5 cellular contexts compared by ENCODE assay signal in the genomic region with DNA sequence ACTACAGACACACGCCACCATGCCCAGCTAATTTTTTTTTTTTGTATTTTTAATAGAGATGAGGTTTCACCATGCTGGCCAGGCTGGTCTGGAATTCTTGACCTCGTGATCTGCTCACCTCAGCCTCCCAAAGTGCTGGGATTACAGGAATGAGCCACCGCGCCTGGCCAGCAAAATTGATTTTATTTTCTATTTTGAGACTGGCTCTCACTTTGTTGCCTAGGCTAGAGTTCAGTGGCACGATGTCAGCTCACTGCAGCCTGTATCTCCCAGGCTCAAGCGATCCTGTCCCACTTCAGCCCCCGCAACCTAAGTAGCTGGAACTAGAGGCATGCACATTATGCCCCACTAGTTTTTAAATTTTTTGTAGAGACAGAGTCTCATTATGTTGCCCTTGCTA. TPM values are rescaled to one million over a fixed set of nuclear protein-coding genes. Genes with fewer than 3 reads are reported as not detected.
DNase-seq lines count a peak whose midpoint lies in the region; ATAC-seq and TF ChIP-seq lines count a peak whose summit lies in the region.
"Not testable (repeated sequence)": the region's sequence is repeated elsewhere in the genome, so short reads cannot be mapped to it uniquely, and the experiment has no call there.

No MANE protein-coding gene starts in this region.

- TF ChIP-seq CTCF in gastrocnemius medialis (IDR thresholded peaks at IDR 0.05 in 4 of 5, conservative IDR thresholded peaks at IDR 0.05 in 1 of 5); thoracic aorta (IDR thresholded peaks at IDR 0.05): not testable (repeated sequence)

- intact Hi-C loops in posterior vena cava (cut with DNase I); sciatic nerve (cut with DNase I); gastrocnemius medialis (cut with DNase I; ENCODE audit: low total_unique reads): not testable (repeated sequence)

- H3K4me1 ChIP-seq in gastrocnemius medialis (peaks cover 55 to 57% of the 10 kb centered on the region in 2 donors), thoracic aorta (ENCODE audit: control insufficient read depth in 1 of 2, low read depth in 2 of 2) (peaks cover 41 to 54% of the 10 kb centered on the region in 2 donors)

- not testable (repeated sequence) for H3K4me3 ChIP-seq in gastrocnemius medialis, thoracic aorta

- TF ChIP-seq POLR2A in gastrocnemius medialis (IDR thresholded peaks at IDR 0.05), result not testable (repeated sequence)

- in situ Hi-C loops in gastrocnemius medialis (cut with MboI; ENCODE audit: low sequenced_read_pairs in 4 of 4), result not testable (repeated sequence)

- DNase-seq in left lobe of liver (ENCODE audit: low spot score), result peak; percentile 62
- peak; percentile 31 for DNase-seq in posterior vena cava (ENCODE audit: low spot score)
- DNase-seq in sciatic nerve (ENCODE audit: low spot score), result peak; percentile 15
- DNase-seq in gastrocnemius medialis; thoracic aorta (ENCODE audit: low spot score): not testable (repeated sequence)

- H3K27me3 ChIP-seq in gastrocnemius medialis; thoracic aorta (replicated peaks; ENCODE audit: insufficient read depth): not testable (repeated sequence)

- H3K27ac ChIP-seq in gastrocnemius medialis (peak overlapping the region; percentile 25 to 95 (median 52)), thoracic aorta (peak overlapping the region; percentile 35 to 51)

- H3K36me3 ChIP-seq in gastrocnemius medialis, result peaks cover 0 to 50% of the 10 kb centered on the region in 2 donors
- H3K36me3 ChIP-seq in thoracic aorta, result peaks cover 53% of the 10 kb centered on the region

- ATAC-seq in left lobe of liver, result peak; percentile 79
- ATAC-seq in sciatic nerve; gastrocnemius medialis; thoracic aorta (ENCODE audit: insufficient number of reproducible peaks, low FRiP score, low read depth): not testable (repeated sequence)

- not testable (repeated sequence) for H3K9me3 ChIP-seq in gastrocnemius medialis, thoracic aorta

RNA-seq across cellular contexts. Expression of gene DDX41, which starts 17.7 kb away (rescaled TPM):
- total RNA-seq in left lobe of liver, result 43.2 TPM
- 10 to 100 TPM; 52.1 to 52.6 TPM for total RNA-seq in posterior vena cava
- 68.2 TPM for total RNA-seq in sciatic nerve
- total RNA-seq in gastrocnemius medialis, result 100 to 1,000 TPM in 1 of 4 donors, 10 to 100 TPM in 3; 47.1 to 105 (median 62.3) TPM
- total RNA-seq in thoracic aorta, result 100 to 1,000 TPM in 1 of 2 donors, 10 to 100 TPM in 1; 53.7 to 138 TPM

RNA-seq across cellular contexts. Expression of gene FAM193B, which starts 19.9 kb away (rescaled TPM):
- total RNA-seq in left lobe of liver, result 69.0 TPM
- 10 to 100 TPM; 33.6 to 36.5 TPM for total RNA-seq in posterior vena cava
- total RNA-seq in sciatic nerve, result 113 TPM
- 10 to 100 TPM; 13.2 to 21.3 (median 16.6) TPM for total RNA-seq in gastrocnemius medialis
- total RNA-seq in thoracic aorta, result 100 to 1,000 TPM in 1 of 2 donors, 10 to 100 TPM in 1; 76.6 to 103 TPM

RNA-seq across cellular contexts. Expression of gene DOK3, which starts 24.8 kb away (rescaled TPM):
- total RNA-seq in left lobe of liver (3.2 TPM), posterior vena cava (10 to 100 TPM in 1 of 2 donors, 1 to 10 TPM in 1; 8.0 to 19.2 TPM), sciatic nerve (16.2 TPM), gastrocnemius medialis (1 to 10 TPM; 2.1 to 5.1 (median 2.9) TPM), thoracic aorta (10 to 100 TPM; 20.5 to 35.6 TPM)

RNA-seq across cellular contexts. Expression of gene PDLIM7, which starts 37.0 kb away (rescaled TPM):
- total RNA-seq in left lobe of liver (5.3 TPM), posterior vena cava (100 to 1,000 TPM; 448 to 580 TPM), sciatic nerve (144 TPM), gastrocnemius medialis (100 to 1,000 TPM; 132 to 244 (median 220) TPM), thoracic aorta (100 to 1,000 TPM; 626 to 891 TPM)

RNA-seq across cellular contexts. Expression of gene TMED9, which starts 57.6 kb away (rescaled TPM):
- total RNA-seq in left lobe of liver (135 TPM), posterior vena cava (100 to 1,000 TPM; 117 TPM), sciatic nerve (81.0 TPM), gastrocnemius medialis (10 to 100 TPM; 24.3 to 67.2 (median 37.3) TPM), thoracic aorta (100 to 1,000 TPM; 103 to 119 TPM)
